Comparison of ENCODE assay signal across 8 cellular contexts in the genomic region with DNA sequence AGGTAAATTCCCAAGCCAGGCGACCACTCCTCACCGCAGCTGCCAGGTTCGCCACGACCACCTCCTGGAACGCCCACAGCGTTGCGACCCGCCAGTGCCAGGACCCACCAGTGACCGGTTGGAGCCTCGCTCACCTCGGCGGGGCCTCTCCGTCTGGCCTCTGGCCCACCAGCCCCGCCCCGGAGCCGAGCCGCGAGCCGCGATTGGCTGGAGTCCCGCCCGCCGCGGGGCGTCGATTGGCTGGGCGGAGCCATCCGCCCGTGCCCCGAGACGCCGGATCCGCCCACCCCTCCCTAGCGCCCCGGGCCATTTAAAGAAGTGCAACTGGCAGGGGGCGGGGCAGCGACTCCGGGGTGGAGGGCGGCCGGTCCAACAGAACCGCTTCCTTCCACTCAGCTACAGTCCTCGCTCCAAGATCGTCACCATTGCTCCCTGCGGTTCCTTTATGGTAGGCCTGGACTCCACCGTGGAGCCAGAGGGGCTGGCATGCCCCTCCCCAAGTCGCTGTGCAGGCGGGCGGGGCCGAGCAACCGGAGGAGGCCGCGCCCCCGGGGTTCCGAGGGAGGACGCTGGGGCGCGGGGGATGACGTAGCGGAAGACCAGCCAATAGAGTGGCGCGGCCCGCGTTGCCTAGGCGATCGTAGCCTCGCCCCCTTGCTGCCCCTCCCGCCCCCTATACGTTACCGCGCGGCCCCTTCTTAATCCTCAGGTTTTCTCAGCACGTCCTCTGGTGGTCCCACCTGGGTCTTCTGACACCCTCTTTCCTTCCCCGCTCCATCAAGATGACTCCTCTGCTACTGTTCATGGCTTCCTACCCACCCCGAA.
A peak's percentile ranks its signal among the peaks of the same experiment; 100 is the strongest.
DNase-seq lines count a peak whose midpoint lies in the region; ATAC-seq, FAIRE-seq and TF ChIP-seq lines count a peak whose summit lies in the region.

A gene with protein sequence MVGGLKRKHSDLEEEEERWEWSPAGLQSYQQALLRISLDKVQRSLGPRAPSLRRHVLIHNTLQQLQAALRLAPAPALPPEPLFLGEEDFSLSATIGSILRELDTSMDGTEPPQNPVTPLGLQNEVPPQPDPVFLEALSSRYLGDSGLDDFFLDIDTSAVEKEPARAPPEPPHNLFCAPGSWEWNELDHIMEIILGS (minus strand): TSS at position 155 of the 825 bp plus-strand sequence. CDS start 2,255 bp downstream, outside the sequence.

- FAIRE-seq in H54 (lab: Jason Lieb, UNC), result no peak

- H3K9me3 ChIP-seq in ES-I3 (ENCODE audit: control insufficient read depth, insufficient read depth, low read length) (no peaks in the 10 kb centered on the region), Loucy (ENCODE audit: insufficient read depth, low read depth, low read length) (no peaks in the 10 kb centered on the region), RWPE2 (ENCODE audit: severe bottlenecking) (no peaks in the 10 kb centered on the region)

- TF ChIP-seq POLR2A in H54 (IDR thresholded peaks at IDR 0.05; ENCODE audit: low read depth, low read length), result peak; percentile 95

- H3K27me3 Mint-ChIP-seq in nephron progenitor cell (ENCODE audit: low read depth, poor library complexity), result peaks cover 4% of the 10 kb centered on the region
- no peaks in the 10 kb centered on the region for H3K27me3 Mint-ChIP-seq in stimulated activated naive CD8-positive, alpha-beta T cell treated with anti-CD3 and anti-CD28 coated beads, Interleukin-15, amount 100 ng/mL, for 72 hours

- peak within 1 kb of the TSS; percentile 87 for H3K4me3 ChIP-seq in Loucy (ENCODE audit: low read length, poor library complexity, severe bottlenecking)
- peak within 1 kb of the TSS; percentile 56 for H3K4me3 ChIP-seq in RWPE2 (ENCODE audit: severe bottlenecking)
- peak within 1 kb of the TSS; percentile 100 for H3K4me3 ChIP-seq in fibroblast of pulmonary artery (replicated peaks; ENCODE audit: low read depth, low read length)

- H3K36me3 ChIP-seq in ES-I3 (ENCODE audit: insufficient read depth, low read length) (peaks cover 16% of the 10 kb centered on the region; the same call in 1 of the 2 replicates), Loucy (ENCODE audit: insufficient read depth, low read length) (peaks cover 12% of the 10 kb centered on the region; the same call in 1 of the 2 replicates), RWPE2 (ENCODE audit: low read depth) (peaks cover 26% of the 10 kb centered on the region)

- H3K79me2 ChIP-seq in Loucy (ENCODE audit: insufficient read depth, low read length), result peaks cover 19% of the 10 kb centered on the region

- peak within 1 kb of the TSS; percentile 96 for H3K4me2 ChIP-seq in Loucy (ENCODE audit: low read depth, low read length, poor library complexity, severe bottlenecking)

- H3K9me2 ChIP-seq in Loucy (replicated peaks; ENCODE audit: low read depth, low read length), result no peaks in the 10 kb centered on the region

- no peaks in the 10 kb centered on the region for H3F3A ChIP-seq in Loucy (ENCODE audit: low read depth)

- TF ChIP-seq CTCF in Loucy (conservative IDR thresholded peaks at IDR 0.05; ENCODE audit: low read length) (peak; percentile 50), RWPE2 (IDR thresholded peaks at IDR 0.05; ENCODE audit: poor library complexity, severe bottlenecking) (peak; percentile 49), fibroblast of pulmonary artery (IDR thresholded peaks at IDR 0.05; ENCODE audit: low read length, missing control alignments) (peak; percentile 25), nephron progenitor cell (IDR thresholded peaks at IDR 0.05) (no peak)

- H3K9ac ChIP-seq in ES-I3 (ENCODE audit: low read depth, low read length), result peak within 1 kb of the TSS; percentile 99
- H3K9ac ChIP-seq in Loucy (ENCODE audit: low read depth, low read length, poor library complexity, severe bottlenecking), result peak within 1 kb of the TSS; percentile 94

- H3K27me3 ChIP-seq in Loucy (ENCODE audit: insufficient read depth, low read length, poor library complexity, severe bottlenecking), result no peaks in the 10 kb centered on the region
- no peaks in the 10 kb centered on the region for H3K27me3 ChIP-seq in RWPE2 (ENCODE audit: insufficient read depth, poor library complexity, severe bottlenecking)

- H3K27ac Mint-ChIP-seq in nephron progenitor cell, result peak within 1 kb of the TSS; percentile 99
- H3K27ac Mint-ChIP-seq in stimulated activated naive CD8-positive, alpha-beta T cell treated with anti-CD3 and anti-CD28 coated beads, Interleukin-15, amount 100 ng/mL, for 72 hours, result peak within 1 kb of the TSS; percentile 92 to 93

- peak; percentile 76 for ATAC-seq in RWPE2 (ENCODE audit: low read depth)
- ATAC-seq in stimulated activated naive CD8-positive, alpha-beta T cell treated with anti-CD3 and anti-CD28 coated beads, Interleukin-15, amount 100 ng/mL, for 72 hours, result peak; percentile 80

- H3K4me1 Mint-ChIP-seq in nephron progenitor cell, result peaks cover 64% of the 10 kb centered on the region
- peaks cover 32% of the 10 kb centered on the region for H3K4me1 Mint-ChIP-seq in stimulated activated naive CD8-positive, alpha-beta T cell treated with anti-CD3 and anti-CD28 coated beads, Interleukin-15, amount 100 ng/mL, for 72 hours

- H3K27ac ChIP-seq in RWPE2 (ENCODE audit: poor library complexity, severe bottlenecking), result peak within 1 kb of the TSS; percentile 90

- H3K4me3 Mint-ChIP-seq in nephron progenitor cell, result peak within 1 kb of the TSS; percentile 99
- H3K4me3 Mint-ChIP-seq in stimulated activated naive CD8-positive, alpha-beta T cell treated with anti-CD3 and anti-CD28 coated beads, Interleukin-15, amount 100 ng/mL, for 72 hours, result peak within 1 kb of the TSS; percentile 91 to 97

- DNase-seq in H54 (ENCODE audit: insufficient read length, low spot score) (peak; percentile 94), RWPE2 (ENCODE audit: low spot score) (peak; percentile 97), fibroblast of pulmonary artery (ENCODE audit: low read depth) (peak; percentile 95), nephron progenitor cell (peak; percentile 98)
- peak; percentile 95 for DNase-seq in activated T-helper 9 cell treated with anti-CD3 and anti-CD28 coated beads, Interleukin-2, amount 50 U/mL, for 16 hours (ENCODE audit: low read depth)
- DNase-seq in stimulated activated naive CD8-positive, alpha-beta T cell treated with anti-CD3 and anti-CD28 coated beads, Interleukin-15, amount 100 ng/mL, for 72 hours, result peak; percentile 97 to 98

- H2AFZ ChIP-seq in Loucy (ENCODE audit: low read length), result peak within 1 kb of the TSS; percentile 98

- H4K20me1 ChIP-seq in Loucy (ENCODE audit: insufficient read depth, low read length, poor library complexity, severe bottlenecking), result peaks cover 19% of the 10 kb centered on the region

- H3K4me1 ChIP-seq in ES-I3 (ENCODE audit: insufficient read depth, low read length), result peaks cover 15% of the 10 kb centered on the region
- peaks cover 18% of the 10 kb centered on the region for H3K4me1 ChIP-seq in Loucy (ENCODE audit: insufficient read depth, low read length, poor library complexity, severe bottlenecking)
- H3K4me1 ChIP-seq in RWPE2 (ENCODE audit: insufficient read depth, poor library complexity, severe bottlenecking), result peaks cover 16% of the 10 kb centered on the region

- peaks cover 20% of the 10 kb centered on the region for H3K36me3 Mint-ChIP-seq in nephron progenitor cell (ENCODE audit: low read depth)

- H3K9me3 Mint-ChIP-seq in nephron progenitor cell, result no peaks in the 10 kb centered on the region
- H3K9me3 Mint-ChIP-seq in stimulated activated naive CD8-positive, alpha-beta T cell treated with anti-CD3 and anti-CD28 coated beads, Interleukin-15, amount 100 ng/mL, for 72 hours, result no peaks in the 10 kb centered on the region

Comparison
In these comparisons a context has a peak if more than half of its experiments do, and no peak if none do; other contexts are left out.
1. Peak in every context shown above with its lines: DNase-seq, ATAC-seq, H3K4me3 ChIP-seq and H3K27ac ChIP-seq.